ENCODE assay signal across 1 cellular context in the genomic region with DNA sequence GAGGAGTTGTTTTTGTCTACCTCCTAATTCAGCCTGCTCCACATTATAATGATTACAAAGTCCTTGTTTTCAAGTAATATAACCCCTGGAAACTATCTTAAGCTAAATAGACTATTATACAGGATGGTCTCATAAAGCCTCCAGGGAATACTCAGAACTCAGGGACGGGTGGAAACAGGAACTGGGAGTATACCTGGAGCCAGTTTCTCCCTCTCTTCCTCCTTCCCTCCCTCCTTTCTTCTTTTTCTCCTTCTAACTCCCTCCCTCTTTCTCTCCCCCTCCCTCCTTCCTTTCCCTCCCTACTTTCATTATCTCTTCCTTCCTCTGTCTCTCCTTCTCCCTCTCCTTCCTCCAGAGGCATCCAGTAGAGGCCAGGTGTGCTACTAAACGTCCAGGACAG.
TF ChIP-seq lines count a peak whose summit lies in the region.

No MANE protein-coding gene starts in this region.

TF ChIP-seq in endothelial cell of umbilical vein, 7 proteins besides CTCF, POLR2A, EP300 and RAD21:
- TF ChIP-seq EZH2 (IDR thresholded peaks at IDR 0.05; ENCODE audit: borderline replicate concordance, low read depth, low read length, severe bottlenecking) (no peak), MYC (IDR thresholded peaks at IDR 0.05; ENCODE audit: low read depth, low read length) (no peak), JUN (IDR thresholded peaks at IDR 0.05; ENCODE audit: borderline replicate concordance, insufficient read depth, insufficient read length, low read depth) (no peak), GATA2 (IDR thresholded peaks at IDR 0.05; ENCODE audit: insufficient read depth, insufficient read length, low read depth, low read length) (no peak), POLR2AphosphoS5 (IDR thresholded peaks at IDR 0.05; ENCODE audit: insufficient read depth, low read depth, low read length) (no peak), FOS (IDR thresholded peaks at IDR 0.05; ENCODE audit: borderline replicate concordance, insufficient read depth, low read length) (no peak)
- TF ChIP-seq, protein P1, sequence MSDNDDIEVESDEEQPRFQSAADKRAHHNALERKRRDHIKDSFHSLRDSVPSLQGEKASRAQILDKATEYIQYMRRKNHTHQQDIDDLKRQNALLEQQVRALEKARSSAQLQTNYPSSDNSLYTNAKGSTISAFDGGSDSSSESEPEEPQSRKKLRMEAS (IDR thresholded peaks at IDR 0.05; ENCODE audit: insufficient read depth, insufficient read length): no peak
TF ChIP-seq in endothelial cell of umbilical vein: peak in this region for 0.
